Comparison of ENCODE assay signal across 11 cellular contexts in genomic region chr2:240893363-240893828, GRCh38. TPM values are rescaled to one million over a fixed set of nuclear protein-coding genes. Genes with fewer than 3 reads are reported as not detected.
DNase-seq lines count a peak whose midpoint lies in the region; ATAC-seq and TF ChIP-seq lines count a peak whose summit lies in the region.
"Had no signal": no experiment of that assay in that cellular context is flagged by ENCODE, and none has a peak within 500 bp of the region (broad histone marks: within the 10 kb centered on the region; RNA-seq: fewer than 3 reads in every experiment).

No MANE protein-coding gene starts in this region.

- H3K27ac Mint-ChIP-seq in T-helper 2 cell treated with Interferon-gamma antibody and Interleukin-4, amounts not matched to agents 5 μg/mL and 100 μg/mL, for 36 hours: no peak overlapping the region

- TF ChIP-seq POLR2A in uterus (IDR thresholded peaks at IDR 0.05): no peak

- TF ChIP-seq CTCF in RWPE2 (IDR thresholded peaks at IDR 0.05; ENCODE audit: poor library complexity, severe bottlenecking) (no peak), hepatocyte (IDR thresholded peaks at IDR 0.05; ENCODE audit: poor library complexity) (peak; percentile 25), uterus (IDR thresholded peaks at IDR 0.05) (no peak)

- WGBS in hepatocyte (ENCODE audit: low lambda C conversion rate, missing lambda C conversion rate): 44% methylated on average over 17 of the region's 17 CpGs

- H3K4me1 ChIP-seq in RWPE2 (ENCODE audit: insufficient read depth, poor library complexity, severe bottlenecking) (no peaks in the 10 kb centered on the region), hepatocyte (ENCODE audit: insufficient read depth) (peaks cover 35% of the 10 kb centered on the region), uterus (no peaks in the 10 kb centered on the region)
- H3K4me1 ChIP-seq: BE2C had no signal

- peak; percentile 52 for ATAC-seq in RWPE2 (ENCODE audit: low read depth)
- ATAC-seq: Right ventricle myocardium inferior had no signal

- no peaks in the 10 kb centered on the region for H3K27me3 Mint-ChIP-seq in T-helper 2 cell treated with Interferon-gamma antibody and Interleukin-4, amounts not matched to agents 5 μg/mL and 100 μg/mL, for 36 hours (ENCODE audit: low read depth)

- H3K79me2 ChIP-seq in hepatocyte: no peaks in the 10 kb centered on the region

- H3K4me1 Mint-ChIP-seq in T-helper 2 cell treated with Interferon-gamma antibody and Interleukin-4, amounts not matched to agents 5 μg/mL and 100 μg/mL, for 36 hours (ENCODE audit: low read depth): no peaks in the 10 kb centered on the region

- H3K27me3 ChIP-seq in RWPE2 (ENCODE audit: insufficient read depth, poor library complexity, severe bottlenecking): no peaks in the 10 kb centered on the region
- no peaks in the 10 kb centered on the region for H3K27me3 ChIP-seq in hepatocyte
- no peaks in the 10 kb centered on the region for H3K27me3 ChIP-seq in uterus
- H3K27me3 ChIP-seq: BE2C had no signal

- H3K4me2 ChIP-seq in hepatocyte: peak overlapping the region; percentile 68

- H3K4me3 ChIP-seq in RWPE2 (ENCODE audit: severe bottlenecking) (no peak overlapping the region), hepatocyte (no peak overlapping the region), uterus (no peak overlapping the region)

- no peaks in the 10 kb centered on the region for H3K9me2 ChIP-seq in hepatocyte (replicated peaks; ENCODE audit: insufficient read depth)

- in situ Hi-C loops in ACHN (cut with HindIII; ENCODE audit: low pct_ligation_motif_present, low pct_unique_long_range_greater_than_20kb, low sequenced_read_pairs): no loop called here

- no peak overlapping the region for H3K27ac ChIP-seq in RWPE2 (ENCODE audit: poor library complexity, severe bottlenecking)
- H3K27ac ChIP-seq in hepatocyte: no peak overlapping the region
- no peak overlapping the region for H3K27ac ChIP-seq in uterus

- no peak overlapping the region for H2AFZ ChIP-seq in hepatocyte

- H4K20me1 ChIP-seq in hepatocyte (ENCODE audit: insufficient read depth, poor library complexity, severe bottlenecking): no peaks in the 10 kb centered on the region

- peak; percentile 22 for DNase-seq in T-helper 2 cell treated with Interferon-gamma antibody and Interleukin-4, amounts not matched to agents 5 μg/mL and 100 μg/mL, for 36 hours (ENCODE audit: low spot score)
- DNase-seq in T-helper 2 cell (no peak), RWPE2 (ENCODE audit: low spot score) (no peak), hepatocyte (ENCODE audit: low spot score) (peak; percentile 91), globus pallidus (ENCODE audit: low spot score) (no peak), uterus (no peak), ACHN (no peak)
- peak; percentile 44 to 63 for DNase-seq in stimulated activated CD4-positive, alpha-beta T cell treated with anti-CD3 and anti-CD28 coated beads, Interleukin-4, amount 100 ng/mL, for 48 hours (ENCODE audit: low read depth in 2 of 2)
- DNase-seq: BE2C, kidney glomerular epithelial cell had no signal

- H3K36me3 ChIP-seq in RWPE2 (ENCODE audit: low read depth) (no peaks in the 10 kb centered on the region), hepatocyte (replicated peaks; ENCODE audit: insufficient read depth, low read depth) (no peaks in the 10 kb centered on the region), uterus (no peaks in the 10 kb centered on the region)
- H3K36me3 ChIP-seq: BE2C had no signal

- H3K36me3 Mint-ChIP-seq in T-helper 2 cell treated with Interferon-gamma antibody and Interleukin-4, amounts not matched to agents 5 μg/mL and 100 μg/mL, for 36 hours (ENCODE audit: low read depth): no peaks in the 10 kb centered on the region

- no peaks in the 10 kb centered on the region for H3K9me3 ChIP-seq in RWPE2 (ENCODE audit: severe bottlenecking)
- no peaks in the 10 kb centered on the region for H3K9me3 ChIP-seq in hepatocyte (ENCODE audit: low read depth)
- no peaks in the 10 kb centered on the region for H3K9me3 ChIP-seq in uterus
- H3K9me3 ChIP-seq: BE2C had no signal

- H3K9me3 Mint-ChIP-seq in T-helper 2 cell treated with Interferon-gamma antibody and Interleukin-4, amounts not matched to agents 5 μg/mL and 100 μg/mL, for 36 hours: no peaks in the 10 kb centered on the region

- no peak overlapping the region for H3K4me3 Mint-ChIP-seq in T-helper 2 cell treated with Interferon-gamma antibody and Interleukin-4, amounts not matched to agents 5 μg/mL and 100 μg/mL, for 36 hours

- intact Hi-C loops in uterus (cut with DNase I; ENCODE audit: low total_unique reads): no loop called here

RNA-seq across cellular contexts. Expression of gene MAB21L4, which starts 2.6 kb away (rescaled TPM):
- total RNA-seq in hepatocyte: 13.5 and 34.5 TPM in 2 replicates
- polyA plus RNA-seq in hepatocyte: 11.5 and 13.1 TPM in 2 replicates
- under 1 TPM in 1 of 4 donors, not detected in 3; 0.97 TPM for total RNA-seq in uterus
- total RNA-seq: Right ventricle myocardium inferior had no signal

RNA-seq across cellular contexts. Expression of gene CROCC2, which starts 12.7 kb away (rescaled TPM):
- total RNA-seq in hepatocyte (0.10 and 0.20 TPM in 2 replicates), uterus (1 to 10 TPM in 2 of 4 donors, under 1 TPM in 1, not detected in 1; 0.79 to 2.6 (median 1.8) TPM)
- 0.04 and 0.13 TPM in 2 replicates for polyA plus RNA-seq in hepatocyte
- total RNA-seq: Right ventricle myocardium inferior had no signal

RNA-seq across cellular contexts. Expression of gene AGXT, which starts 24.8 kb away (rescaled TPM):
- total RNA-seq in hepatocyte (69.6 and 90.8 TPM in 2 replicates), uterus (not detected)
- polyA plus RNA-seq in hepatocyte: 157 and 169 TPM in 2 replicates
- total RNA-seq: Right ventricle myocardium inferior had no signal

Comparison
In these comparisons a context has a peak if more than half of its experiments do, and no peak if none do; other contexts are left out.
1. DNase-seq: peak in T-helper 2 cell treated with Interferon-gamma antibody and Interleukin-4, amounts not matched to agents 5 μg/mL and 100 μg/mL, for 36 hours (single experiment), hepatocyte (single experiment) and stimulated activated CD4-positive, alpha-beta T cell treated with anti-CD3 and anti-CD28 coated beads, Interleukin-4, amount 100 ng/mL, for 48 hours (2 of 2); none in T-helper 2 cell (0 of 5), RWPE2 (single experiment), globus pallidus (single experiment), uterus (0 of 2) and ACHN (single experiment).
2. RNA of gene AGXT, which starts 24.8 kb away (total RNA-seq): 69.6 to 90.8 TPM in hepatocyte; not detected in uterus; every median in the first group is over 10 times any median in the second.